ENCODE assay signal across 28 cellular contexts in genomic region chr15:27210176-27210575, GRCh38.
"Had no signal": no experiment of that assay in that cellular context is flagged by ENCODE, and none has a peak within 500 bp of the region (broad histone marks: within the 10 kb centered on the region; RNA-seq: fewer than 3 reads in every experiment).

No MANE protein-coding gene starts in this region.

- H3K27ac ChIP-seq: body of pancreas, cardiac muscle cell, colonic mucosa, dorsolateral prefrontal cortex, WERI-Rb-1 had no signal

- H3K9me3 ChIP-seq: body of pancreas, colonic mucosa had no signal

- H3K36me3 Mint-ChIP-seq: activated naive CD8-positive, alpha-beta T cell had no signal

- H3K36me3 ChIP-seq: cardiac muscle cell, colonic mucosa, WERI-Rb-1 had no signal

- H3K9me3 Mint-ChIP-seq: endodermal cell had no signal

- H3K4me1 ChIP-seq: body of pancreas, colonic mucosa had no signal

- FAIRE-seq: frontal cortex had no signal

- H3K27me3 ChIP-seq: cardiac muscle cell, colonic mucosa had no signal

- H3K4me1 Mint-ChIP-seq: activated B cell treated with CpG ODN at 0.5 μM for 24 hours; activated CD4-positive, alpha-beta memory T cell treated with anti-CD3 and anti-CD28 coated beads, Interleukin-2, amount 10 ng/mL, durations not matched to agents 7 days and 5 days; activated CD4-positive, alpha-beta T cell treated with anti-CD3 and anti-CD28 coated beads for 36 hours; activated CD4-positive, alpha-beta T cell treated with anti-CD3 and anti-CD28 coated beads, Interleukin-2, amount 10 ng/mL, durations not matched to agents 24 days and 14 days; activated T-helper 17 cell treated with anti-CD3 and anti-CD28 coated beads, Interleukin-2, amount 50 U/mL, for 72 hours; endodermal cell had no signal

- H3K27me3 Mint-ChIP-seq: activated B cell treated with CpG ODN at 0.5 μM for 24 hours; activated CD4-positive, alpha-beta memory T cell treated with anti-CD3 and anti-CD28 coated beads, Interleukin-2, amount 10 ng/mL, durations not matched to agents 7 days and 5 days; activated CD4-positive, alpha-beta T cell treated with anti-CD3 and anti-CD28 coated beads, Interleukin-2, amount 10 ng/mL, durations not matched to agents 24 days and 14 days; activated naive CD8-positive, alpha-beta T cell; activated T-helper 17 cell treated with anti-CD3 and anti-CD28 coated beads, Interleukin-2, amount 50 U/mL, for 72 hours had no signal

- H3K27ac Mint-ChIP-seq: activated B cell treated with CpG ODN at 0.5 μM for 24 hours; activated CD4-positive, alpha-beta memory T cell treated with anti-CD3 and anti-CD28 coated beads, Interleukin-2, amount 10 ng/mL, durations not matched to agents 7 days and 5 days; activated CD4-positive, alpha-beta T cell treated with anti-CD3 and anti-CD28 coated beads for 36 hours; activated CD4-positive, alpha-beta T cell treated with anti-CD3 and anti-CD28 coated beads, Interleukin-2, amount 10 ng/mL, durations not matched to agents 24 days and 14 days; activated naive CD8-positive, alpha-beta T cell; activated T-helper 17 cell treated with anti-CD3 and anti-CD28 coated beads, Interleukin-2, amount 50 U/mL, for 72 hours; endodermal cell had no signal

- ATAC-seq: activated CD4-positive, alpha-beta T cell treated with anti-CD3 and anti-CD28 coated beads for 36 hours; activated CD4-positive, CD25-positive, alpha-beta regulatory T cell treated with anti-CD3 and anti-CD28 coated beads, Interleukin-2, amount 50 U/mL, for 24 hours; activated T-cell treated with anti-CD3 and anti-CD28 coated beads, Interleukin-2, amount 50 U/mL, for 4 hours; activated T-helper 17 cell treated with anti-CD3 and anti-CD28 coated beads, Interleukin-2, amount 50 U/mL, for 72 hours; body of pancreas; esophagus mucosa had no signal

- H3K4me3 ChIP-seq: body of pancreas, cardiac muscle cell, colonic mucosa, dorsolateral prefrontal cortex had no signal

- H3K4me3 Mint-ChIP-seq: activated B cell treated with CpG ODN at 0.5 μM for 24 hours; activated CD4-positive, alpha-beta memory T cell treated with anti-CD3 and anti-CD28 coated beads, Interleukin-2, amount 10 ng/mL, durations not matched to agents 7 days and 5 days; activated CD4-positive, alpha-beta T cell treated with anti-CD3 and anti-CD28 coated beads for 36 hours; activated CD4-positive, alpha-beta T cell treated with anti-CD3 and anti-CD28 coated beads, Interleukin-2, amount 10 ng/mL, durations not matched to agents 24 days and 14 days; activated naive CD8-positive, alpha-beta T cell; activated T-cell treated with anti-CD3 and anti-CD28 coated beads, Interleukin-2, amount 50 U/mL, for 4 hours; activated T-helper 17 cell treated with anti-CD3 and anti-CD28 coated beads, Interleukin-2, amount 50 U/mL, for 72 hours; endodermal cell had no signal

- DNase-seq: activated B cell treated with CpG ODN at 0.5 μM for 24 hours; activated CD4-positive, alpha-beta memory T cell treated with anti-CD3 and anti-CD28 coated beads, Interleukin-2, amount 10 ng/mL, durations not matched to agents 7 days and 5 days; activated CD4-positive, alpha-beta T cell treated with anti-CD3 and anti-CD28 coated beads for 36 hours; activated CD4-positive, alpha-beta T cell treated with anti-CD3 and anti-CD28 coated beads, Interleukin-2, amount 10 ng/mL, durations not matched to agents 24 days and 14 days; activated effector memory CD4-positive, alpha-beta T cell treated with Interleukin-2 at 50 U/mL for 16 hours; activated gamma-delta T cell treated with Interleukin-2 at 50 U/mL for 16 hours; activated naive CD4-positive, alpha-beta T cell treated with anti-CD3 and anti-CD28 coated beads, Interleukin-2, amount 50 U/mL, for 16 hours; activated naive CD4-positive, alpha-beta T cell treated with Interleukin-2 at 50 U/mL for 16 hours; activated T-cell treated with anti-CD3 and anti-CD28 coated beads, Interleukin-2, amount 50 U/mL, for 4 hours; amniotic stem cell; anterior cingulate cortex; body of pancreas; central memory CD4-positive, alpha-beta T cell; cerebellar nuclear complex; colonic mucosa; dorsolateral prefrontal cortex; effector memory CD4-positive, alpha-beta T cell; endodermal cell; foreskin fibroblast; head of caudate nucleus; T-helper 2 cell; WERI-Rb-1 had no signal
